In the genomic region with DNA sequence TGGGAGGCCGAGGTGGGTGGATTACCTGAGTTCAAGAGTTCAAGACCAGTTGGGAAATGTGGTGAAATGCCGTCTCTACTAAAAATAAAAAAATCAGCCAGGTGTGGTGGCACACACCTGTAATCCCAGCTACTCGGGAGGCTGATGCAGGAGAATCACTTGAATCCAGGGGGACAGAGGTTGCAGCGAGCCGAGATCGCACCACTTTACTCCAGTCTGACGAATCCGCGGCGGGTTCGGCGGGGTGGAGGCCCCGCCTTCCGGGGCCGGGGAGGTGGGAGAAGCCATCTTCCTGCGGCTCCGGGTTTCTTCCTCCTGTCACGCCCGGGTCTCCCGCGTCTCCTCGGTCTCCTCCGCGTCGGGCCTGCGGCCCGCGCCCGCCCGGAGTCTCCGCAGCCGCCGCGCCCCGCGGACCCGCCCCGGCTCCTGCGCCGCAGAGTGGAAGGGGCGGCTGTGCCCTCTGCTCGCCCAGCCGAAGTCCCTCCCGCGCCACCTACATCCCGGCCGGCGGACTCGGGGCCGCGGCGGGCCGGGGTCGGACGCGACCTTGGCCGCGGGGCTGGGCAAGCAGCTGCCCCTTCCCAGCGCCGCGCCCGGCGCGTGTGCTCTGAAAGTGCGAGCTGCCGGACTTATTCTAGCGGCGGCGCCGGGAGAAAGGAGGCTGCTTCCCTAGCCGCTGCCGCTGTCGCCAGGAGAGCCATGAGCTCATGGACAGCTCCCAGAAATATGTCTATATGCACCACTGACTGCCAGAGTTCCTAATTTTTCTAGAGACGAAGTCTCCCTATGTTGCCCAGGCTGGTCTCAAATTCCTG, we compare ENCODE assay signal across 8 cellular contexts.
DNase-seq lines count a peak whose midpoint lies in the region; ATAC-seq and TF ChIP-seq lines count a peak whose summit lies in the region.
"Not testable (repeated sequence)": the region's sequence is repeated elsewhere in the genome, so short reads cannot be mapped to it uniquely, and the experiment has no call there.

No MANE protein-coding gene starts in this region.

- not testable (repeated sequence) for TF ChIP-seq CTCF in WTC11 (IDR thresholded peaks at IDR 0.05); endodermal cell (conservative IDR thresholded peaks at IDR 0.05); psoas muscle (IDR thresholded peaks at IDR 0.05)

- not testable (repeated sequence) for H3K27me3 Mint-ChIP-seq in CD8-positive, alpha-beta memory T cell; activated naive CD4-positive, alpha-beta T cell treated with anti-CD3 and anti-CD28 coated beads, Interleukin-2, amount 10 ng/mL, durations not matched to agents 7 days and 5 days; stimulated activated naive CD8-positive, alpha-beta T cell treated with anti-CD3 and anti-CD28 coated beads, Interleukin-15, Interleukin-2, amounts not matched to agents 100 ng/mL and 50 ng/mL, for 24 hours
- H3K27me3 Mint-ChIP-seq in WTC11 (ENCODE audit: low read depth) (peaks cover 18% of the 10 kb centered on the region), endodermal cell (ENCODE audit: insufficient read depth) (peaks cover 15% of the 10 kb centered on the region)

- not testable (repeated sequence) for H3K4me1 ChIP-seq in CD8-positive, alpha-beta memory T cell (ENCODE audit: insufficient read depth, low read length); HUES64 (ENCODE audit: insufficient read depth, low read length); endodermal cell (ENCODE audit: control insufficient read depth, insufficient read depth, low read length); psoas muscle

- H3K9me3 ChIP-seq in CD8-positive, alpha-beta memory T cell (ENCODE audit: low read length); HUES64 (ENCODE audit: insufficient read depth, low read depth, low read length); endodermal cell (ENCODE audit: control insufficient read depth, low read length); psoas muscle: not testable (repeated sequence)

- H3K27ac ChIP-seq in CD8-positive, alpha-beta memory T cell (ENCODE audit: low read depth, low read length); HUES64 (ENCODE audit: low read depth, low read length); endodermal cell (ENCODE audit: low read depth, low read length); psoas muscle: not testable (repeated sequence)

- not testable (repeated sequence) for H3K4me3 ChIP-seq in CD8-positive, alpha-beta memory T cell (ENCODE audit: low read length); endodermal cell (ENCODE audit: low read length)
- H3K4me3 ChIP-seq in HUES64 (ENCODE audit: low read length) (peak overlapping the region; percentile 48), psoas muscle (peak overlapping the region; percentile 40)

- H3K36me3 ChIP-seq in CD8-positive, alpha-beta memory T cell (ENCODE audit: insufficient read depth, low read length); HUES64 (ENCODE audit: insufficient read depth, low read length); endodermal cell (ENCODE audit: control insufficient read depth, insufficient read depth, low read length); psoas muscle (ENCODE audit: insufficient read depth in 1 of 2, low read depth in 1 of 2): not testable (repeated sequence)

- H3K36me3 Mint-ChIP-seq in CD8-positive, alpha-beta memory T cell, result peaks cover 0 to 15% (median 4%) of the 10 kb centered on the region in 3 donors
- H3K36me3 Mint-ChIP-seq in WTC11; activated naive CD4-positive, alpha-beta T cell treated with anti-CD3 and anti-CD28 coated beads, Interleukin-2, amount 10 ng/mL, durations not matched to agents 7 days and 5 days; endodermal cell (ENCODE audit: low read depth): not testable (repeated sequence)
- H3K36me3 Mint-ChIP-seq in stimulated activated naive CD8-positive, alpha-beta T cell treated with anti-CD3 and anti-CD28 coated beads, Interleukin-15, Interleukin-2, amounts not matched to agents 100 ng/mL and 50 ng/mL, for 24 hours (ENCODE audit: low read depth), result peaks cover 18% of the 10 kb centered on the region

- not testable (repeated sequence) for H3K9me3 Mint-ChIP-seq in CD8-positive, alpha-beta memory T cell; WTC11; activated naive CD4-positive, alpha-beta T cell treated with anti-CD3 and anti-CD28 coated beads, Interleukin-2, amount 10 ng/mL, durations not matched to agents 7 days and 5 days; endodermal cell; stimulated activated naive CD8-positive, alpha-beta T cell treated with anti-CD3 and anti-CD28 coated beads, Interleukin-15, Interleukin-2, amounts not matched to agents 100 ng/mL and 50 ng/mL, for 24 hours

- peak overlapping the region in 6 of 8 donors; percentile 47 to 83 (median 70) for H3K27ac Mint-ChIP-seq in CD8-positive, alpha-beta memory T cell
- not testable (repeated sequence) for H3K27ac Mint-ChIP-seq in WTC11, endodermal cell
- H3K27ac Mint-ChIP-seq in activated naive CD4-positive, alpha-beta T cell treated with anti-CD3 and anti-CD28 coated beads, Interleukin-2, amount 10 ng/mL, durations not matched to agents 7 days and 5 days, result peak overlapping the region; percentile 62
- H3K27ac Mint-ChIP-seq in stimulated activated naive CD8-positive, alpha-beta T cell treated with anti-CD3 and anti-CD28 coated beads, Interleukin-15, Interleukin-2, amounts not matched to agents 100 ng/mL and 50 ng/mL, for 24 hours, result peak overlapping the region; percentile 76

- ATAC-seq in WTC11, result peak; percentile 94
- ATAC-seq in left colon, result peak; percentile 86
- ATAC-seq in psoas muscle, result peak; percentile 42 to 72 (median 66)

- peaks cover 5 to 22% (median 8%) of the 10 kb centered on the region in 3 donors for H3K4me1 Mint-ChIP-seq in CD8-positive, alpha-beta memory T cell
- not testable (repeated sequence) for H3K4me1 Mint-ChIP-seq in WTC11; activated naive CD4-positive, alpha-beta T cell treated with anti-CD3 and anti-CD28 coated beads, Interleukin-2, amount 10 ng/mL, durations not matched to agents 7 days and 5 days; endodermal cell; stimulated activated naive CD8-positive, alpha-beta T cell treated with anti-CD3 and anti-CD28 coated beads, Interleukin-15, Interleukin-2, amounts not matched to agents 100 ng/mL and 50 ng/mL, for 24 hours (ENCODE audit: low read depth)

- intact Hi-C loops in left colon (cut with DNase I, micrococcal nuclease); psoas muscle (cut with DNase I): not testable (repeated sequence)

- not testable (repeated sequence) for H3K9ac ChIP-seq in HUES64 (ENCODE audit: low read depth, low read length); endodermal cell (ENCODE audit: extremely low read depth, low read length, poor library complexity, severe bottlenecking)

- peak; percentile 19 to 62 (median 24) for DNase-seq in CD8-positive, alpha-beta memory T cell
- DNase-seq in WTC11 (ENCODE audit: low spot score), result peak; percentile 54
- peak; percentile 56 for DNase-seq in activated naive CD4-positive, alpha-beta T cell treated with anti-CD3 and anti-CD28 coated beads, Interleukin-2, amount 10 ng/mL, durations not matched to agents 7 days and 5 days
- peak; percentile 49 for DNase-seq in endodermal cell
- DNase-seq in left colon, result peak in 1 of 2 donors; percentile 18
- peak in 1 of 2 donors; percentile 23 for DNase-seq in psoas muscle

- CTCF ChIA-PET in CD8-positive, alpha-beta memory T cell (lab: Charles Lee); WTC11 (lab: Charles Lee); activated naive CD4-positive, alpha-beta T cell treated with anti-CD3 and anti-CD28 coated beads, Interleukin-2, amount 10 ng/mL, durations not matched to agents 7 days and 5 days (lab: Charles Lee): not testable (repeated sequence)

- not testable (repeated sequence) for H3K27me3 ChIP-seq in CD8-positive, alpha-beta memory T cell (ENCODE audit: insufficient read depth, low read length, poor library complexity, severe bottlenecking); psoas muscle (ENCODE audit: insufficient read depth in 3 of 3, low read length in 2 of 3)
- H3K27me3 ChIP-seq in HUES64 (ENCODE audit: insufficient read depth, low read length) (peaks cover 10% of the 10 kb centered on the region), endodermal cell (ENCODE audit: control insufficient read depth, insufficient read depth, low read length, poor library complexity, severe bottlenecking) (peaks cover 11% of the 10 kb centered on the region)

- peak overlapping the region; percentile 77 to 87 (median 83) for H3K4me3 Mint-ChIP-seq in CD8-positive, alpha-beta memory T cell
- H3K4me3 Mint-ChIP-seq in WTC11 (peak overlapping the region; percentile 67), endodermal cell (peak overlapping the region; percentile 53)
- peak overlapping the region; percentile 79 for H3K4me3 Mint-ChIP-seq in activated naive CD4-positive, alpha-beta T cell treated with anti-CD3 and anti-CD28 coated beads, Interleukin-2, amount 10 ng/mL, durations not matched to agents 7 days and 5 days
- H3K4me3 Mint-ChIP-seq in stimulated activated naive CD8-positive, alpha-beta T cell treated with anti-CD3 and anti-CD28 coated beads, Interleukin-15, Interleukin-2, amounts not matched to agents 100 ng/mL and 50 ng/mL, for 24 hours, result peak overlapping the region; percentile 81

- WGBS in HUES64, result 9% methylated on average over 27 of the region's 74 CpGs
- WGBS in endodermal cell (ENCODE audit: insufficient coverage in 1 of 2, insufficient read length in 1 of 2), 2 experiments, result 13 to 59% methylated on average over 4 to 28 of the region's 74 CpGs
- 3 to 11% (median 5%) methylated on average over 11 to 35 of the region's 74 CpGs for WGBS in psoas muscle, 3 donors

- POLR2A ChIA-PET in CD8-positive, alpha-beta memory T cell (lab: Charles Lee); WTC11 (lab: Charles Lee): not testable (repeated sequence)

TF ChIP-seq in WTC11, 78 proteins besides CTCF, POLR2A, EP300 and RAD21:
- TF ChIP-seq GTF2I (CRISPR knock-in tag; conservative IDR thresholded peaks at IDR 0.05), result peak; percentile 54; the same call in 1 of the 2 replicates
